ENCODE assay signal across 16 cellular contexts in genomic region chr21:15343066-15343465, GRCh38.
"Had no signal": no experiment of that assay in that cellular context is flagged by ENCODE, and none has a peak within 500 bp of the region (broad histone marks: within the 10 kb centered on the region; RNA-seq: fewer than 3 reads in every experiment).

No MANE protein-coding gene starts in this region.

- H3K4me1 ChIP-seq: esophagus muscularis mucosa, gastrocnemius medialis, heart left ventricle, pancreas, tibial artery, uterus had no signal

- DNase-seq: activated B cell treated with CpG ODN at 0.5 μM for 24 hours; activated CD4-positive, alpha-beta T cell treated with anti-CD3 and anti-CD28 coated beads, Interleukin-2, amount 10 ng/mL, durations not matched to agents 24 days and 14 days; activated CD8-positive, alpha-beta memory T cell treated with anti-CD3 and anti-CD28 coated beads, Interleukin-2, amount 50 U/mL, for 48 hours; activated CD8-positive, alpha-beta T cell treated with anti-CD3 and anti-CD28 coated beads, Interleukin-2, amount 10 ng/mL, durations not matched to agents 7 days and 5 days; activated gamma-delta T cell treated with Interleukin-2 at 50 U/mL for 16 hours; activated T-cell treated with anti-CD3 and anti-CD28 coated beads, Interleukin-2, amount 50 U/mL, for 72 hours; amygdala; gastrocnemius medialis; heart left ventricle; naive thymus-derived CD4-positive, alpha-beta T cell; pancreas; stimulated activated CD4-positive, alpha-beta T cell treated with anti-CD3 and anti-CD28 coated beads, Interleukin-2, amount 100 ng/mL, for 48 hours; tibial artery; uterus had no signal

- H3K9me3 ChIP-seq: esophagus muscularis mucosa, gastrocnemius medialis, heart left ventricle, pancreas, tibial artery, uterus had no signal

- H3K36me3 ChIP-seq: esophagus muscularis mucosa, gastrocnemius medialis, heart left ventricle, pancreas, tibial artery, uterus had no signal

- H3K27ac ChIP-seq: esophagus muscularis mucosa, gastrocnemius medialis, heart left ventricle, pancreas, tibial artery, uterus had no signal

- ATAC-seq: activated CD8-positive, alpha-beta T cell treated with anti-CD3 and anti-CD28 coated beads, Interleukin-2, amount 10 ng/mL, durations not matched to agents 7 days and 5 days; activated T-cell treated with anti-CD3 and anti-CD28 coated beads, Interleukin-2, amount 50 U/mL, for 72 hours; gastrocnemius medialis; heart left ventricle; naive thymus-derived CD4-positive, alpha-beta T cell; pancreas; stimulated activated memory B cell treated with anti-CD40 and anti-IgM and Interleukin-4, amounts not matched to agents 10 μg/mL and 1 μg/mL and 100 μg/mL, for 72 hours had no signal

- FAIRE-seq: pancreas had no signal

- H3K4me3 ChIP-seq: esophagus muscularis mucosa, gastrocnemius medialis, heart left ventricle, pancreas, tibial artery, uterus had no signal

- H3K27me3 ChIP-seq: esophagus muscularis mucosa, gastrocnemius medialis, heart left ventricle, pancreas, tibial artery, uterus had no signal
